In the genomic region with DNA sequence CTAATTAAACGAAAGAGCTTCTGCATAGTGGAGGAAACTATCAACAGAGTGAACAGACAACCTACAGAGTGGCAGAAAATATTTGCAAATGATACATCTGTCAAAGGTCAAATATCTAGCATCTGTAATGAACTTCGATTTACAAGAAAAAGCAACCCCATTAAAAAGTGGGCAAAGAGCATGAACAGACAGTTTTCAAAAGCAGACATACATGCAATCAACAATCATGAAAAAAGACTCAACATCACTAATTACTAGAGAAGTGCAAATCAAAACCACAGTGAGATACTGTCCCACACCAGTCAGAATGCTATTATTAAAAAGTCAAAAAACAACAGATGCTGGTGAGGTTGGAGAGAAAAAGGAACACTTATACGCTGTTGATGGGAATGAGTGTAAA, we compare ENCODE assay signal across 28 cellular contexts.
"Had no signal": no experiment of that assay in that cellular context is flagged by ENCODE, and none has a peak within 500 bp of the region (broad histone marks: within the 10 kb centered on the region; RNA-seq: fewer than 3 reads in every experiment).

No MANE protein-coding gene starts in this region.

- H3K4me3 ChIP-seq: colonic mucosa, coronary artery, dorsolateral prefrontal cortex, esophagus muscularis mucosa, esophagus squamous epithelium, gastrocnemius medialis, gastroesophageal sphincter, heart left ventricle, heart right ventricle had no signal

- ATAC-seq: effector memory CD8-positive, alpha-beta T cell; esophagus mucosa; foreskin keratinocyte; gastrocnemius medialis; gastroesophageal sphincter; heart left ventricle; heart right ventricle had no signal

- DNase-seq: colonic mucosa; cortex of kidney; dermis blood vessel endothelial cell; dorsolateral prefrontal cortex; effector CD4-positive, alpha-beta T cell; effector CD8-positive, alpha-beta T cell; effector memory CD4-positive, alpha-beta T cell; effector memory CD8-positive, alpha-beta T cell; endodermal cell; erythroblast; esophagus squamous epithelium; foreskin fibroblast; foreskin keratinocyte; foreskin melanocyte; gastrocnemius medialis; glutamatergic neuron; head of caudate nucleus; heart left ventricle; heart right ventricle had no signal

- H3K27me3 ChIP-seq: colonic mucosa, dorsolateral prefrontal cortex, esophagus muscularis mucosa, esophagus squamous epithelium, foreskin keratinocyte, gastrocnemius medialis, gastroesophageal sphincter, heart left ventricle, heart right ventricle had no signal

- H3K9me3 ChIP-seq: colonic mucosa, esophagus muscularis mucosa had no signal

- H3K36me3 ChIP-seq: colonic mucosa, esophagus muscularis mucosa, esophagus squamous epithelium, gastrocnemius medialis, gastroesophageal sphincter, heart left ventricle, heart right ventricle had no signal

- H3K4me1 ChIP-seq: colonic mucosa, esophagus muscularis mucosa, esophagus squamous epithelium, foreskin keratinocyte, gastrocnemius medialis, gastroesophageal sphincter, heart left ventricle, heart right ventricle had no signal

- H3K27ac ChIP-seq: colonic mucosa, coronary artery, dorsolateral prefrontal cortex, epithelial cell of prostate, esophagus muscularis mucosa, esophagus squamous epithelium, foreskin keratinocyte, gastrocnemius medialis, gastroesophageal sphincter, heart left ventricle, heart right ventricle had no signal

- FAIRE-seq: colon, endometrium, endothelial cell of umbilical vein, frontal cortex had no signal
